ENCODE assay signal across 21 cellular contexts in the genomic region with DNA sequence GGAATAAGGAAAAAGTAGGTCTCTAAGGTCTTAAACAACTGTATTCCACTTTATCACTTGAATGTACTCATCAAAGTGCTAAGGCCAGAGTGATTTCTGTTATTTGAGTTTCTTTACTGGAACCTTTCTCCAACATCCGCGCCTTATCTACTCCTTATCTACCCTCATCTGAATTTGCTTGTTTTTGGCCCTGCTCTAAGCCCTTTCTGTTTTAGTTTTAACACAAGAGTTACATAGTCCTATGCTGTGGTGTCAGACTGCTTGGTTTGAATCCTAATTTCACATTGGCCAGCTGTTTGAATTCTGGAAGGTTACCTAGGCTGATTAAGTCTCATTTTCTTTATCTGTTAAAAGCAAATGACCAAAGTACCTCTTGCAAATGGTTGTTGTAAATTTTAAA.
DNase-seq lines count a peak whose midpoint lies in the region; ATAC-seq and TF ChIP-seq lines count a peak whose summit lies in the region.
"Had no signal": no experiment of that assay in that cellular context is flagged by ENCODE, and none has a peak within 500 bp of the region (broad histone marks: within the 10 kb centered on the region; RNA-seq: fewer than 3 reads in every experiment).

No MANE protein-coding gene starts in this region.

- H4K20me1 ChIP-seq in hepatocyte (ENCODE audit: insufficient read depth, poor library complexity, severe bottlenecking) (no peaks in the 10 kb centered on the region), PC-9 (ENCODE audit: insufficient read depth) (no peaks in the 10 kb centered on the region)

- H3K9me2 ChIP-seq in hepatocyte (replicated peaks; ENCODE audit: insufficient read depth) (no peaks in the 10 kb centered on the region), PC-9 (ENCODE audit: insufficient read depth) (no peaks in the 10 kb centered on the region)

- peak overlapping the region; percentile 80 for H3K27ac Mint-ChIP-seq in activated naive CD8-positive, alpha-beta T cell
- no peak overlapping the region for H3K27ac Mint-ChIP-seq in activated naive CD8-positive, alpha-beta T cell treated with anti-CD3 and anti-CD28 coated beads, Interleukin-2, amount 50 U/mL, for 24 hours
- no peak overlapping the region for H3K27ac Mint-ChIP-seq in T-helper 17 cell
- H3K27ac Mint-ChIP-seq: brain; natural killer cell; stimulated activated naive B cell treated with anti-CD40 and anti-IgM and Interleukin-4, amounts not matched to agents 10 μg/mL and 1 μg/mL and 100 μg/mL, for 72 hours had no signal

- no peaks in the 10 kb centered on the region for H3K9me3 Mint-ChIP-seq in activated naive CD8-positive, alpha-beta T cell (ENCODE audit: low read depth)
- H3K9me3 Mint-ChIP-seq in activated naive CD8-positive, alpha-beta T cell treated with anti-CD3 and anti-CD28 coated beads, Interleukin-2, amount 50 U/mL, for 24 hours: no peaks in the 10 kb centered on the region
- H3K9me3 Mint-ChIP-seq: natural killer cell; stimulated activated naive B cell treated with anti-CD40 and anti-IgM and Interleukin-4, amounts not matched to agents 10 μg/mL and 1 μg/mL and 100 μg/mL, for 72 hours had no signal

- peaks cover 6% of the 10 kb centered on the region for H3K4me1 ChIP-seq in hepatocyte (ENCODE audit: insufficient read depth)
- no peaks in the 10 kb centered on the region for H3K4me1 ChIP-seq in PC-9 (replicated peaks; ENCODE audit: insufficient read depth)
- H3K4me1 ChIP-seq: SJCRH30, uterus had no signal

- peaks cover 77% of the 10 kb centered on the region for H3K4me1 Mint-ChIP-seq in activated naive CD8-positive, alpha-beta T cell (ENCODE audit: low read depth)
- peaks cover 56% of the 10 kb centered on the region for H3K4me1 Mint-ChIP-seq in activated naive CD8-positive, alpha-beta T cell treated with anti-CD3 and anti-CD28 coated beads, Interleukin-2, amount 50 U/mL, for 24 hours
- H3K4me1 Mint-ChIP-seq in T-helper 17 cell: peaks cover 32% of the 10 kb centered on the region
- H3K4me1 Mint-ChIP-seq: stimulated activated naive B cell treated with anti-CD40 and anti-IgM and Interleukin-4, amounts not matched to agents 10 μg/mL and 1 μg/mL and 100 μg/mL, for 72 hours had no signal

- no peak for ATAC-seq in activated naive CD8-positive, alpha-beta T cell treated with anti-CD3 and anti-CD28 coated beads, Interleukin-2, amount 50 U/mL, for 24 hours
- peak; percentile 37 for ATAC-seq in T-helper 17 cell
- no peak for ATAC-seq in HG02884 (IDR thresholded peaks at IDR 0.05; ENCODE audit: unreplicated experiment)
- ATAC-seq: heart left ventricle; natural killer cell; stimulated activated naive B cell treated with anti-CD40 and anti-IgM and Interleukin-4, amounts not matched to agents 10 μg/mL and 1 μg/mL and 100 μg/mL, for 72 hours had no signal

- no peak for DNase-seq in activated naive CD8-positive, alpha-beta T cell treated with anti-CD3 and anti-CD28 coated beads, Interleukin-2, amount 50 U/mL, for 24 hours
- DNase-seq in T-helper 17 cell (no peak), hepatocyte (ENCODE audit: low spot score) (no peak), NCI-H510A (lab: John Stamatoyannopoulos, UW) (no peak), PC-9 (no peak)
- DNase-seq: C1 segment of cervical spinal cord; EL; heart left ventricle; MV-4-11; natural killer cell; NCI-H146; SJCRH30; spleen; stimulated activated CD4-positive, alpha-beta T cell treated with anti-CD3 and anti-CD28 coated beads, Interleukin-4, amount 100 ng/mL, for 24 hours; stimulated activated naive B cell treated with anti-CD40 and anti-IgM and Interleukin-4, amounts not matched to agents 10 μg/mL and 1 μg/mL and 100 μg/mL, for 72 hours; uterus had no signal

- H3K79me2 ChIP-seq in hepatocyte: peaks cover 82% of the 10 kb centered on the region
- H3K79me2 ChIP-seq in PC-9 (ENCODE audit: low read depth): no peaks in the 10 kb centered on the region

- H3F3A ChIP-seq in PC-9 (ENCODE audit: insufficient read depth, low read depth): no peaks in the 10 kb centered on the region

- H3K4me3 ChIP-seq in hepatocyte: no peak overlapping the region
- H3K4me3 ChIP-seq in PC-9: no peak overlapping the region
- H3K4me3 ChIP-seq: heart left ventricle, SJCRH30, spleen, uterus had no signal

- TF ChIP-seq CTCF in hepatocyte (IDR thresholded peaks at IDR 0.05; ENCODE audit: poor library complexity) (no peak), PC-9 (conservative IDR thresholded peaks at IDR 0.05) (no peak)

- H3K4me2 ChIP-seq in hepatocyte (peak overlapping the region; percentile 44), PC-9 (no peak overlapping the region)
- H3K4me2 ChIP-seq: KMS-11 had no signal

- H3K4me3 Mint-ChIP-seq in activated naive CD8-positive, alpha-beta T cell: peak overlapping the region; percentile 58
- H3K4me3 Mint-ChIP-seq in activated naive CD8-positive, alpha-beta T cell treated with anti-CD3 and anti-CD28 coated beads, Interleukin-2, amount 50 U/mL, for 24 hours: no peak overlapping the region
- no peak overlapping the region for H3K4me3 Mint-ChIP-seq in T-helper 17 cell
- H3K4me3 Mint-ChIP-seq: brain; natural killer cell; stimulated activated naive B cell treated with anti-CD40 and anti-IgM and Interleukin-4, amounts not matched to agents 10 μg/mL and 1 μg/mL and 100 μg/mL, for 72 hours had no signal

- H3K36me3 ChIP-seq in hepatocyte (replicated peaks; ENCODE audit: insufficient read depth, low read depth): no peaks in the 10 kb centered on the region
- no peaks in the 10 kb centered on the region for H3K36me3 ChIP-seq in PC-9 (ENCODE audit: low read depth)
- H3K36me3 ChIP-seq: SJCRH30, spleen, uterus had no signal

- 35% methylated on average over 2 of the region's 2 CpGs for WGBS in hepatocyte (ENCODE audit: low lambda C conversion rate, missing lambda C conversion rate)

- no TSS peak for BruUV-seq in PC-9 (replicated peaks; lab: Mats Ljungman, UMichigan)

- POLR2A ChIA-PET in PC-9 (lab: Charles Lee; ENCODE audit: unreplicated experiment): no interaction called here

- no peaks in the 10 kb centered on the region for H3K27me3 ChIP-seq in hepatocyte
- no peaks in the 10 kb centered on the region for H3K27me3 ChIP-seq in PC-9 (ENCODE audit: insufficient read depth, low read depth)
- H3K27me3 ChIP-seq: heart left ventricle, SJCRH30, spleen, uterus had no signal

- peak overlapping the region; percentile 18 for H3K27ac ChIP-seq in hepatocyte
- H3K27ac ChIP-seq in PC-9: no peak overlapping the region
- H3K27ac ChIP-seq: epithelial cell of prostate, heart left ventricle, KMS-11, SJCRH30, spleen, uterus had no signal

- intact Hi-C loops in PC-9 (cut with micrococcal nuclease; ENCODE audit: unreplicated experiment): no loop called here

- CTCF ChIA-PET in PC-9 (lab: Charles Lee): no interaction called here

- H2AFZ ChIP-seq in hepatocyte (no peak overlapping the region), PC-9 (no peak overlapping the region)

- H3K27me3 Mint-ChIP-seq in activated naive CD8-positive, alpha-beta T cell: no peaks in the 10 kb centered on the region
- H3K27me3 Mint-ChIP-seq in activated naive CD8-positive, alpha-beta T cell treated with anti-CD3 and anti-CD28 coated beads, Interleukin-2, amount 50 U/mL, for 24 hours: no peaks in the 10 kb centered on the region
- no peaks in the 10 kb centered on the region for H3K27me3 Mint-ChIP-seq in T-helper 17 cell
- H3K27me3 Mint-ChIP-seq: stimulated activated naive B cell treated with anti-CD40 and anti-IgM and Interleukin-4, amounts not matched to agents 10 μg/mL and 1 μg/mL and 100 μg/mL, for 72 hours had no signal

- H3K9me3 ChIP-seq in T-helper 17 cell (ENCODE audit: control insufficient read depth, low read length, poor library complexity, severe bottlenecking): no peaks in the 10 kb centered on the region
- H3K9me3 ChIP-seq in hepatocyte (ENCODE audit: low read depth): no peaks in the 10 kb centered on the region
- no peaks in the 10 kb centered on the region for H3K9me3 ChIP-seq in PC-9 (ENCODE audit: insufficient read depth, low read depth)
- H3K9me3 ChIP-seq: heart left ventricle, SJCRH30, spleen, uterus had no signal

- peaks cover 2% of the 10 kb centered on the region for H3K36me3 Mint-ChIP-seq in activated naive CD8-positive, alpha-beta T cell
- no peaks in the 10 kb centered on the region for H3K36me3 Mint-ChIP-seq in activated naive CD8-positive, alpha-beta T cell treated with anti-CD3 and anti-CD28 coated beads, Interleukin-2, amount 50 U/mL, for 24 hours (ENCODE audit: low read depth)
- H3K36me3 Mint-ChIP-seq in T-helper 17 cell (ENCODE audit: low read depth): no peaks in the 10 kb centered on the region
- H3K36me3 Mint-ChIP-seq: brain; natural killer cell; stimulated activated naive B cell treated with anti-CD40 and anti-IgM and Interleukin-4, amounts not matched to agents 10 μg/mL and 1 μg/mL and 100 μg/mL, for 72 hours had no signal
